ENCODE assay signal across 19 cellular contexts in genomic region chr10:132641401-132641800, GRCh38.
"Had no signal": no experiment of that assay in that cellular context is flagged by ENCODE, and none has a peak within 500 bp of the region (broad histone marks: within the 10 kb centered on the region; RNA-seq: fewer than 3 reads in every experiment).

No MANE protein-coding gene starts in this region.

- H3K27ac ChIP-seq: epithelial cell of prostate, gastrocnemius medialis, heart right ventricle, lower lobe of right lung, right atrium auricular region, tibial nerve, vagina had no signal

- H3K27me3 ChIP-seq: gastrocnemius medialis, heart right ventricle, right atrium auricular region, tibial nerve, vagina had no signal

- H3K4me3 Mint-ChIP-seq: activated CD4-positive, alpha-beta T cell treated with anti-CD3 and anti-CD28 coated beads for 36 hours; endodermal cell; mesothelial cell of epicardium; neural crest cell; T-helper 17 cell had no signal

- H3K9me3 Mint-ChIP-seq: activated naive CD4-positive, alpha-beta T cell treated with anti-CD3 and anti-CD28 coated beads, Interleukin-2, amount 50 U/mL, for 72 hours; mesothelial cell of epicardium; neural crest cell had no signal

- H3K4me3 ChIP-seq: gastrocnemius medialis, heart right ventricle, lower lobe of right lung, right atrium auricular region, tibial nerve, vagina had no signal

- ATAC-seq: activated CD4-positive, alpha-beta T cell treated with anti-CD3 and anti-CD28 coated beads for 36 hours; activated naive CD4-positive, alpha-beta T cell treated with anti-CD3 and anti-CD28 coated beads, Interleukin-2, amount 50 U/mL, for 72 hours; gastrocnemius medialis; heart right ventricle; left cardiac atrium; lower lobe of right lung; stimulated activated naive CD8-positive, alpha-beta T cell treated with anti-CD3 and anti-CD28 coated beads, Interleukin-15, Interleukin-2, amounts not matched to agents 100 U/mL and 50 U/mL, for 24 hours; T-helper 17 cell had no signal

- H3K36me3 Mint-ChIP-seq: activated naive CD4-positive, alpha-beta T cell treated with anti-CD3 and anti-CD28 coated beads, Interleukin-2, amount 50 U/mL, for 72 hours had no signal

- H3K36me3 ChIP-seq: gastrocnemius medialis, lower lobe of right lung, right atrium auricular region, vagina had no signal

- DNase-seq: activated CD4-positive, alpha-beta T cell treated with anti-CD3 and anti-CD28 coated beads for 36 hours; activated CD4-positive, alpha-beta T cell treated with anti-CD3 and anti-CD28 coated beads, Interleukin-2, amount 50 U/mL, for 48 hours; activated gamma-delta T cell; amniotic stem cell; gastrocnemius medialis; heart right ventricle; left cardiac atrium; stimulated activated naive CD8-positive, alpha-beta T cell treated with anti-CD3 and anti-CD28 coated beads, Interleukin-15, Interleukin-2, amounts not matched to agents 100 U/mL and 50 U/mL, for 24 hours had no signal

- H3K4me1 Mint-ChIP-seq: endodermal cell had no signal

- H3K9me3 ChIP-seq: gastrocnemius medialis, heart right ventricle, lower lobe of right lung, right atrium auricular region, tibial nerve, vagina had no signal

- H3K27ac Mint-ChIP-seq: activated CD4-positive, alpha-beta T cell treated with anti-CD3 and anti-CD28 coated beads for 36 hours; activated naive CD4-positive, alpha-beta T cell treated with anti-CD3 and anti-CD28 coated beads, Interleukin-2, amount 50 U/mL, for 72 hours; endodermal cell; mesothelial cell of epicardium; progenitor cell of endocrine pancreas; T-helper 17 cell had no signal

- H3K27me3 Mint-ChIP-seq: activated CD4-positive, alpha-beta T cell treated with anti-CD3 and anti-CD28 coated beads for 36 hours; progenitor cell of endocrine pancreas; T-helper 17 cell had no signal
